1 cellular context compared by ENCODE assay signal in the genomic region with DNA sequence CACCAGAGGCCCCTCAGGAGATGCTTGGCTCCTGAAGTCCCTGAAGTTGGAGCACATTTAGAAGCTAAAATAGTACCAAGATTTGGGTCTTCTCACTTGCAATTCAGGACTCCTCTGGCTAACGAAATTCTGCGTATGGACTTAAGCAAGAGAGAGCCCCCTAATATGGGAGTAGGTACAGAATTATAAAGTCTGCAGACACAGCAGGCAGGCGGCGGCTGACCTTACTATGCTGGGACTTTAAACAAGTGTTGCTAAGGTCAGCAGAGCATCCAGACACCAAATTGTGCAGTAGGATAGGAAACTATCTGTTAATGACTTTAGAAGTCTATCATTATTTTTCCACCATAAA.
TF ChIP-seq lines count a peak whose summit lies in the region.

No MANE protein-coding gene starts in this region.

TF ChIP-seq in SK-N-SH, 30 proteins besides CTCF, POLR2A, EP300 and RAD21:
- TF ChIP-seq, protein P1, sequence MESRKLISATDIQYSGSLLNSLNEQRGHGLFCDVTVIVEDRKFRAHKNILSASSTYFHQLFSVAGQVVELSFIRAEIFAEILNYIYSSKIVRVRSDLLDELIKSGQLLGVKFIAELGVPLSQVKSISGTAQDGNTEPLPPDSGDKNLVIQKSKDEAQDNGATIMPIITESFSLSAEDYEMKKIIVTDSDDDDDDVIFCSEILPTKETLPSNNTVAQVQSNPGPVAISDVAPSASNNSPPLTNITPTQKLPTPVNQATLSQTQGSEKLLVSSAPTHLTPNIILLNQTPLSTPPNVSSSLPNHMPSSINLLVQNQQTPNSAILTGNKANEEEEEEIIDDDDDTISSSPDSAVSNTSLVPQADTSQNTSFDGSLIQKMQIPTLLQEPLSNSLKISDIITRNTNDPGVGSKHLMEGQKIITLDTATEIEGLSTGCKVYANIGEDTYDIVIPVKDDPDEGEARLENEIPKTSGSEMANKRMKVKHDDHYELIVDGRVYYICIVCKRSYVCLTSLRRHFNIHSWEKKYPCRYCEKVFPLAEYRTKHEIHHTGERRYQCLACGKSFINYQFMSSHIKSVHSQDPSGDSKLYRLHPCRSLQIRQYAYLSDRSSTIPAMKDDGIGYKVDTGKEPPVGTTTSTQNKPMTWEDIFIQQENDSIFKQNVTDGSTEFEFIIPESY (IDR thresholded peaks at IDR 0.05; ENCODE audit: borderline replicate concordance, low read depth), result no peak
- TF ChIP-seq ELF1 (IDR thresholded peaks at IDR 0.05) (no peak), FOSL2 (IDR thresholded peaks at IDR 0.05; ENCODE audit: borderline replicate concordance, low read depth) (no peak), MAX (IDR thresholded peaks at IDR 0.05; ENCODE audit: low read depth) (no peak), MXI1 (IDR thresholded peaks at IDR 0.05; ENCODE audit: low read depth, low read length) (no peak), FOXJ3 (CRISPR knock-in tag; IDR thresholded peaks at IDR 0.05) (no peak), FOXM1 (IDR thresholded peaks at IDR 0.05; ENCODE audit: low read depth) (no peak), JUND (IDR thresholded peaks at IDR 0.05) (no peak)
- TF ChIP-seq, protein P2, sequence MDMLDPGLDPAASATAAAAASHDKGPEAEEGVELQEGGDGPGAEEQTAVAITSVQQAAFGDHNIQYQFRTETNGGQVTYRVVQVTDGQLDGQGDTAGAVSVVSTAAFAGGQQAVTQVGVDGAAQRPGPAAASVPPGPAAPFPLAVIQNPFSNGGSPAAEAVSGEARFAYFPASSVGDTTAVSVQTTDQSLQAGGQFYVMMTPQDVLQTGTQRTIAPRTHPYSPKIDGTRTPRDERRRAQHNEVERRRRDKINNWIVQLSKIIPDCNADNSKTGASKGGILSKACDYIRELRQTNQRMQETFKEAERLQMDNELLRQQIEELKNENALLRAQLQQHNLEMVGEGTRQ (IDR thresholded peaks at IDR 0.05; ENCODE audit: borderline replicate concordance, low read depth, low read length), result no peak
- TF ChIP-seq, protein P3, sequence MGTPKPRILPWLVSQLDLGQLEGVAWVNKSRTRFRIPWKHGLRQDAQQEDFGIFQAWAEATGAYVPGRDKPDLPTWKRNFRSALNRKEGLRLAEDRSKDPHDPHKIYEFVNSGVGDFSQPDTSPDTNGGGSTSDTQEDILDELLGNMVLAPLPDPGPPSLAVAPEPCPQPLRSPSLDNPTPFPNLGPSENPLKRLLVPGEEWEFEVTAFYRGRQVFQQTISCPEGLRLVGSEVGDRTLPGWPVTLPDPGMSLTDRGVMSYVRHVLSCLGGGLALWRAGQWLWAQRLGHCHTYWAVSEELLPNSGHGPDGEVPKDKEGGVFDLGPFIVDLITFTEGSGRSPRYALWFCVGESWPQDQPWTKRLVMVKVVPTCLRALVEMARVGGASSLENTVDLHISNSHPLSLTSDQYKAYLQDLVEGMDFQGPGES (IDR thresholded peaks at IDR 0.05; ENCODE audit: low read depth, low read length), result no peak
